In genomic region chr17:80992077-80992947, GRCh38 we compare ENCODE assay signal across 8 cellular contexts. TPM values are rescaled to one million over a fixed set of nuclear protein-coding genes. Genes with fewer than 3 reads are reported as not detected.
DNase-seq lines count a peak whose midpoint lies in the region; ATAC-seq and TF ChIP-seq lines count a peak whose summit lies in the region.

No MANE protein-coding gene starts in this region.

- H3K27me3 ChIP-seq in GM06990 (replicated peaks; ENCODE audit: control insufficient read depth, insufficient read depth, low read length) = no peaks in the 10 kb centered on the region; the same call in 1 of the 2 replicates
- H3K27me3 ChIP-seq in kidney epithelial cell (ENCODE audit: control insufficient read depth, insufficient read depth, low read length) = peaks cover 4% of the 10 kb centered on the region

- TF ChIP-seq CTCF in GM06990 (IDR thresholded peaks at IDR 0.05; ENCODE audit: insufficient read depth, low read length, poor library complexity, severe bottlenecking) (no peak), astrocyte of the cerebellum (IDR thresholded peaks at IDR 0.05; ENCODE audit: low read depth, low read length, missing control alignments) (no peak), kidney epithelial cell (IDR thresholded peaks at IDR 0.05; ENCODE audit: insufficient read depth, low read length, poor library complexity, severe bottlenecking) (no peak)

- H3K4me3 ChIP-seq in GM06990 (replicated peaks; ENCODE audit: low read depth, low read length) (peak overlapping the region; percentile 73), astrocyte of the cerebellum (ENCODE audit: low read depth, low read length) (peak overlapping the region; percentile 62), kidney epithelial cell (ENCODE audit: low read depth, low read length) (peak overlapping the region; percentile 59)

- H3K27ac ChIP-seq in substantia nigra (ENCODE audit: low read depth, low read length, poor library complexity, severe bottlenecking) = peak overlapping the region; percentile 42

- in situ Hi-C loops in astrocyte of the cerebellum (cut with HindIII; ENCODE audit: low sequenced_read_pairs) = no loop called here

- ATAC-seq in HG03196 (IDR thresholded peaks at IDR 0.05; ENCODE audit: unreplicated experiment) (peak; percentile 18), GM21619 (IDR thresholded peaks at IDR 0.05; ENCODE audit: unreplicated experiment) (no peak), HG02973 (IDR thresholded peaks at IDR 0.05; ENCODE audit: unreplicated experiment) (no peak)

- peaks cover 7% of the 10 kb centered on the region for H3K36me3 ChIP-seq in GM06990 (ENCODE audit: control insufficient read depth, insufficient read depth, low read length)
- peaks cover 2% of the 10 kb centered on the region for H3K36me3 ChIP-seq in kidney epithelial cell (ENCODE audit: control insufficient read depth, insufficient read depth, low read length)

- DNase-seq in GM06990 (ENCODE audit: extremely low read depth, insufficient read length) (no peak), astrocyte of the cerebellum (ENCODE audit: low read depth) (no peak), kidney epithelial cell (ENCODE audit: low read depth) (no peak), substantia nigra (lab: John Stamatoyannopoulos, UW) (peak in 1 of 49 donors; percentile 64), SKM-1 treated with dmso at 0.1 percent for 144 hours (lab: John Stamatoyannopoulos, UW; ENCODE audit: unreplicated experiment) (no peak)

RNA-seq across cellular contexts. Expression of gene CHMP6, which starts 0.7 kb away (rescaled TPM):
- total RNA-seq in kidney epithelial cell = 26.6 and 36.6 TPM in 2 replicates

RNA-seq across cellular contexts. Expression of gene BAIAP2, which starts 42.6 kb away (rescaled TPM):
- 80.3 and 83.4 TPM in 2 replicates for total RNA-seq in kidney epithelial cell
